Comparison of ENCODE assay signal across 22 cellular contexts in the genomic region with DNA sequence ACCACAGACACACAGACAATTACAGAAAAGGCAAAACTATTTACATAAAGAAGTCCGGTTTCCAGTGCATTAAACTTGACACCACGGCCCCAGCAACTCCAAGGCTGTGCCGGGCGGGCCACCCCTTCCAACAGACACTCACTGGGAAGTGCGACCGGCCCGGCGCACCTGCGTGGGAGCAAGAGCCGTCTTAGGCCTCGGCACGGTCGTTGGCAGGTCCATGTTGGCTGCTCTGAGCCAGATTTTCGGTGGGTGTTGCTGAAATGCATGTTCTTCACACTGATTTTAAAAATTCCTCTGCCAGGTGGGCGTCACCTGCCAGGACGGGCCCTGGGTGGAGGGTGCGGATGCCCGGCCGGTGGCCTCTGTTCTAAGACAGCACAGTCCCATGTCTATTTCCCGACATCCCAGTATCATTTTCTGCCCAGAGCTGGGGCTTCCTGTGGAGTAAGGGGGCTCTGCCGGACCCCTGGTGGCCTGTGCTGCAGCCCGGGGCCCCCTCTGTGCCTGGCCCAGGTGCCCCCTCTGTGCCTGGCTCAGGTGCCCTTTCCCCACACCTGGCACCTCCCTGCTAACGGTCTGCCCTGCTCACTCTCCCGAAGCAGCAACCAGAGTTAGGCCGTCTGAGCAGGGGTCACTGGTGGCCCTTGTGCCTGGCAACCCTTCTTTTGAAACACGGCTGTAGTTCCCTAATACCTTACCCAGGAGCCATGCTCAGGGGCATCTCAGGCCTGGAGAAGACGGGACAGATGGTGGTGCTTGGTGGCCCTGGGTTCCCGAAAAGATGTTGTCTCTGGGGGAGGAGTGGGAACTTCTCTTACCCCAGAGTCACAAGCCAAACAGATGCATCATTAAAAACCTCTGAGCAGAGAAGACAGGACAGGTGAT.
"Had no signal": no experiment of that assay in that cellular context is flagged by ENCODE, and none has a peak within 500 bp of the region (broad histone marks: within the 10 kb centered on the region; RNA-seq: fewer than 3 reads in every experiment).

No MANE protein-coding gene starts in this region.

- ATAC-seq: left colon; left ventricle myocardium superior; naive thymus-derived CD4-positive, alpha-beta T cell; stimulated activated effector memory CD8-positive, alpha-beta T cell treated with anti-CD3 and anti-CD28 coated beads, Interleukin-12 subunit alpha, Interleukin-12 subunit beta, amount 100 ng/mL, for 72 hours; stimulated activated naive CD8-positive, alpha-beta T cell treated with anti-CD3 and anti-CD28 coated beads, Interleukin-15, Interleukin-2, amounts not matched to agents 100 U/mL and 50 U/mL, for 24 hours had no signal

- FAIRE-seq: colon, kidney had no signal

- H3K4me1 ChIP-seq: right atrium auricular region, thyroid gland, uterus had no signal

- H3K9me3 Mint-ChIP-seq: stimulated activated effector memory CD8-positive, alpha-beta T cell treated with anti-CD3 and anti-CD28 coated beads, Interleukin-12 subunit alpha, Interleukin-12 subunit beta, amount 100 ng/mL, for 72 hours had no signal

- DNase-seq: dermis blood vessel endothelial cell; foreskin melanocyte; kidney; left colon; left ventricle myocardium superior; mesendoderm; naive thymus-derived CD4-positive, alpha-beta T cell; nephron progenitor cell; posterior cingulate gyrus; stimulated activated CD4-positive, alpha-beta T cell treated with anti-CD3 and anti-CD28 coated beads, Interleukin-4, amount 100 ng/mL, for 1 hour; stimulated activated CD8-positive, alpha-beta memory T cell treated with anti-CD3 and anti-CD28 coated beads, Interleukin-4, amount 100 ng/mL, for 48 hours; stimulated activated naive CD8-positive, alpha-beta T cell treated with anti-CD3 and anti-CD28 coated beads, Interleukin-15, Interleukin-2, amounts not matched to agents 100 U/mL and 50 U/mL, for 24 hours; thyroid gland; uterus had no signal

- H3K9me3 ChIP-seq: neutrophil, right atrium auricular region, suprapubic skin, thyroid gland, uterus had no signal

- H3K27me3 ChIP-seq: right atrium auricular region, suprapubic skin, thyroid gland, uterus had no signal

- H3K36me3 ChIP-seq: neutrophil, right atrium auricular region, suprapubic skin, thyroid gland, uterus had no signal

- H3K4me3 ChIP-seq: hepatocyte, right atrium auricular region, smooth muscle cell, suprapubic skin, thyroid gland, uterus had no signal

- H3K36me3 Mint-ChIP-seq: naive thymus-derived CD4-positive, alpha-beta T cell; stimulated activated effector memory CD8-positive, alpha-beta T cell treated with anti-CD3 and anti-CD28 coated beads, Interleukin-12 subunit alpha, Interleukin-12 subunit beta, amount 100 ng/mL, for 72 hours; type B pancreatic cell had no signal

- H3K27ac Mint-ChIP-seq: naive thymus-derived CD4-positive, alpha-beta T cell; nephron progenitor cell; stimulated activated effector memory CD8-positive, alpha-beta T cell treated with anti-CD3 and anti-CD28 coated beads, Interleukin-12 subunit alpha, Interleukin-12 subunit beta, amount 100 ng/mL, for 72 hours; type B pancreatic cell had no signal

- H3K4me3 Mint-ChIP-seq: naive thymus-derived CD4-positive, alpha-beta T cell; nephron progenitor cell; stimulated activated effector memory CD8-positive, alpha-beta T cell treated with anti-CD3 and anti-CD28 coated beads, Interleukin-12 subunit alpha, Interleukin-12 subunit beta, amount 100 ng/mL, for 72 hours; type B pancreatic cell had no signal

- H3K27ac ChIP-seq: hepatocyte, neutrophil, right atrium auricular region, suprapubic skin, thyroid gland, uterus had no signal
